8 cellular contexts compared by ENCODE assay signal in genomic region chr11:62544521-62545436, GRCh38. TPM values are rescaled to one million over a fixed set of nuclear protein-coding genes. Genes with fewer than 3 reads are reported as not detected.
DNase-seq lines count a peak whose midpoint lies in the region; ATAC-seq lines count a peak whose summit lies in the region.

No MANE protein-coding gene starts in this region.

- H3K4me1 ChIP-seq in naive thymus-derived CD4-positive, alpha-beta T cell (ENCODE audit: control insufficient read depth in 2 of 2, insufficient read depth in 2 of 2, low read length in 2 of 2), result peaks cover 32 to 40% of the 10 kb centered on the region in 2 donors

- intact Hi-C loops in naive thymus-derived CD4-positive, alpha-beta T cell (cut with micrococcal nuclease), result loop anchor here in 1 of 2 donors (5.0 kb wide), 1 partner anchor 577 kb away; the partner anchor contains the start of gene FTH1

- peaks cover 57 to 59% of the 10 kb centered on the region in 2 donors for H3K4me1 Mint-ChIP-seq in effector memory CD8-positive, alpha-beta T cell (ENCODE audit: low read depth in 2 of 2)
- peaks cover 40 to 77% (median 60%) of the 10 kb centered on the region in 7 donors for H3K4me1 Mint-ChIP-seq in naive thymus-derived CD4-positive, alpha-beta T cell

- POLR2A ChIA-PET in naive thymus-derived CD4-positive, alpha-beta T cell (lab: Charles Lee), result interaction anchor here (0.7 to 6.3 kb wide), 8 partner anchors 8 to 337 kb away, joined by 3 to 72 read pairs (median 3); partner anchors contain the start of genes C11orf98, CSKMT and TUT1

- DNase-seq in NCI-H748 (lab: John Stamatoyannopoulos, UW; ENCODE audit: unreplicated experiment) (peak; percentile 42), NCI-H748 treated with DMSO at 0.1 percent for 48 hours (lab: John Stamatoyannopoulos, UW) (no peak), SK-N-MC (ENCODE audit: low read depth, low spot score) (no peak), activated gamma-delta T cell treated with Interleukin-2 at 50 U/mL for 16 hours (no peak), NCI-H1930 (lab: John Stamatoyannopoulos, UW) (no peak)
- peak in 2 of 3 experiments; percentile 31 to 34 for DNase-seq in effector memory CD8-positive, alpha-beta T cell
- DNase-seq in naive thymus-derived CD4-positive, alpha-beta T cell, result peak in 4 of 9 donors; percentile 27 to 51 (median 29)
- DNase-seq in effector CD4-positive, alpha-beta T cell, result no peak

- H3K27me3 Mint-ChIP-seq in effector memory CD8-positive, alpha-beta T cell, result no peaks in the 10 kb centered on the region
- peaks cover 0 to 7% (median 0%) of the 10 kb centered on the region in 5 donors for H3K27me3 Mint-ChIP-seq in naive thymus-derived CD4-positive, alpha-beta T cell

- no peaks in the 10 kb centered on the region for H3K36me3 ChIP-seq in SK-N-MC (ENCODE audit: insufficient read depth, low read length)
- H3K36me3 ChIP-seq in naive thymus-derived CD4-positive, alpha-beta T cell (ENCODE audit: control insufficient read depth in 2 of 3, insufficient read depth in 3 of 3, low read length in 3 of 3), result peaks cover 0 to 9% (median 0%) of the 10 kb centered on the region in 3 experiments

- peak overlapping the region; percentile 89 for H3K27ac ChIP-seq in SK-N-MC
- peak overlapping the region; percentile 84 for H3K27ac ChIP-seq in naive thymus-derived CD4-positive, alpha-beta T cell (ENCODE audit: low read depth, low read length)

- peaks cover 79% of the 10 kb centered on the region for H3K36me3 Mint-ChIP-seq in effector memory CD8-positive, alpha-beta T cell (ENCODE audit: insufficient read depth)
- peaks cover 0 to 6% (median 0%) of the 10 kb centered on the region in 5 donors for H3K36me3 Mint-ChIP-seq in naive thymus-derived CD4-positive, alpha-beta T cell

- no peaks in the 10 kb centered on the region for H3K9me3 ChIP-seq in SK-N-MC (ENCODE audit: low read depth, low read length)
- no peaks in the 10 kb centered on the region for H3K9me3 ChIP-seq in naive thymus-derived CD4-positive, alpha-beta T cell (ENCODE audit: control insufficient read depth in 2 of 3, low read length in 3 of 3)

- peak overlapping the region; percentile 100 for H3K4me3 ChIP-seq in SK-N-MC
- H3K4me3 ChIP-seq in naive thymus-derived CD4-positive, alpha-beta T cell (ENCODE audit: low read length), result peak overlapping the region; percentile 87

- peak overlapping the region; percentile 88 for H3K9ac ChIP-seq in SK-N-MC (ENCODE audit: insufficient read length)

- H3K9me3 Mint-ChIP-seq in effector memory CD8-positive, alpha-beta T cell, result no peaks in the 10 kb centered on the region
- no peaks in the 10 kb centered on the region for H3K9me3 Mint-ChIP-seq in naive thymus-derived CD4-positive, alpha-beta T cell

- peak overlapping the region; percentile 97 to 99 for H3K27ac Mint-ChIP-seq in effector memory CD8-positive, alpha-beta T cell
- H3K27ac Mint-ChIP-seq in naive thymus-derived CD4-positive, alpha-beta T cell, result peak overlapping the region; percentile 68 to 95 (median 84)

- ATAC-seq in effector memory CD8-positive, alpha-beta T cell (replicated peaks), result peak; percentile 4
- ATAC-seq in naive thymus-derived CD4-positive, alpha-beta T cell, result peak; percentile 10

- H3K4me3 Mint-ChIP-seq in effector memory CD8-positive, alpha-beta T cell, result peak overlapping the region; percentile 96 to 98
- peak overlapping the region; percentile 88 to 100 (median 94) for H3K4me3 Mint-ChIP-seq in naive thymus-derived CD4-positive, alpha-beta T cell

- CTCF ChIA-PET in naive thymus-derived CD4-positive, alpha-beta T cell (lab: Charles Lee), result interaction anchor here (1.0 to 4.3 kb wide), 8 partner anchors 10 to 151 kb away, joined by 3 to 62 read pairs (median 6); no protein-coding TSS in a partner anchor

- H3K27me3 ChIP-seq in naive thymus-derived CD4-positive, alpha-beta T cell (ENCODE audit: control insufficient read depth in 2 of 2, insufficient read depth in 2 of 2, low read length in 2 of 2), result no peaks in the 10 kb centered on the region

RNA-seq across cellular contexts. Expression of gene AHNAK, which starts 1.8 kb away (rescaled TPM):
- total RNA-seq in naive thymus-derived CD4-positive, alpha-beta T cell, result 100 to 1,000 TPM; 174 to 622 (median 243) TPM
- 1 to 10 TPM; 6.7 to 7.7 TPM for polyA plus RNA-seq in naive thymus-derived CD4-positive, alpha-beta T cell

RNA-seq across cellular contexts. Expression of gene EEF1G, which starts 28.9 kb away (rescaled TPM):
- total RNA-seq in naive thymus-derived CD4-positive, alpha-beta T cell, result 1,000 to 10,000 TPM; 1,186 to 2,550 (median 2,338) TPM
- polyA plus RNA-seq in naive thymus-derived CD4-positive, alpha-beta T cell, result 1,000 to 10,000 TPM; 2,027 to 2,354 TPM

RNA-seq across cellular contexts. Expression of gene TUT1, which starts 46.5 kb away (rescaled TPM):
- 10 to 100 TPM; 34.5 to 54.6 (median 37.4) TPM for total RNA-seq in naive thymus-derived CD4-positive, alpha-beta T cell
- 10 to 100 TPM; 20.2 to 25.4 TPM for polyA plus RNA-seq in naive thymus-derived CD4-positive, alpha-beta T cell

RNA-seq across cellular contexts. Expression of gene MTA2, which starts 56.9 kb away (rescaled TPM):
- total RNA-seq in naive thymus-derived CD4-positive, alpha-beta T cell, result 100 to 1,000 TPM; 134 to 238 (median 199) TPM
- polyA plus RNA-seq in naive thymus-derived CD4-positive, alpha-beta T cell, result 10 to 100 TPM; 25.6 to 46.4 TPM

Comparison
In these comparisons a context has a peak if more than half of its experiments do, and no peak if none do; other contexts are left out.
1. DNase-seq: peak in NCI-H748 (single experiment) and effector memory CD8-positive, alpha-beta T cell (2 of 3); none in NCI-H748 treated with DMSO at 0.1 percent for 48 hours (single experiment), SK-N-MC (single experiment), activated gamma-delta T cell treated with Interleukin-2 at 50 U/mL for 16 hours (single experiment), NCI-H1930 (0 of 2) and effector CD4-positive, alpha-beta T cell (single experiment).